In the genomic region with DNA sequence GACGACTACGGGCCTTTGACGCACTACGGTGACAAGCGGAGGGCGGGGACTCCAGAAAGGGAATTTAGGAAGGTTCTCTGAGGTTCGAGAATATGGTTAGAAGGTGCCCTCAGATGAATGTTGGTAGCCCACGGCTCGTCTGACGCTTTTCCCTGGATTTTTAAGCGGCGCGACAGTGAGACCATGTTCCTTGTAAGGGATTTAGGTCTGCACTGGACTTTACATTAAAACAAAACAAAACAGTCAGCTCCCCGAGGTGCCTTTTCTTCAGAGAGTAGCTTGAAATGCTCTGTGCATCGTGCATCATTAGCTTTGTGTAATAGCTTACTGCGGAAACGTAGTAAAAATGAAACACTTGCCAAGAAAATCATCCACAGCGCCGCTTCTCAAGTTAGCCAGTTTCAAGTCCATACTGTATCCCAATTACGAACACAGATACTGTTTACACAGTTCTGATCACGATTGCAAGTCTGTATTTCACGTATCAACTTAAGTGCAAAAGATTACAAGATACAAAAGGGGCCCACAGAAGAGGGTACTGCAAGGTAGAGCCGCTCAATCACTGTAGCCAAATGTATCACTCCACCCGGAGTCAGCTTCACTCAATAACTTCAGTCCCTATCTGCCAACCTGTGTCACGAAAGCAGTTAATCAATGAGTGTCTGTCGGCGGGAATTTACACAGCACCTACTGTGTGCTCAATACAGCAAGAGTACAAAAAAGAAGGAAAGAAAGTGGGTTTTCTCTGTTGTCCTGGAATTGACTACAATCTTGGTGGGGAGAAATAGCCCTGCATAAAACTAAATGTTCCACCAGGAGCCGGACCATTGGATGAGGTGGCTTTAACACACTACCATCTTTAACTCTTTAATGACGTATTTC, we compare ENCODE assay signal across 8 cellular contexts. TPM values are rescaled to one million over a fixed set of nuclear protein-coding genes. Genes with fewer than 3 reads are reported as not detected.
A peak's percentile ranks its signal among the peaks of the same experiment; 100 is the strongest.
DNase-seq lines count a peak whose midpoint lies in the region; ATAC-seq, FAIRE-seq and TF ChIP-seq lines count a peak whose summit lies in the region.

No MANE protein-coding gene starts in this region.

- H3K27me3 ChIP-seq in left ventricle myocardium inferior (ENCODE audit: low read depth), result no peaks in the 10 kb centered on the region

- FAIRE-seq in A204.1 (lab: Jason Lieb, UNC), result peak; percentile 79

- ATAC-seq in GM18505 (IDR thresholded peaks at IDR 0.05; ENCODE audit: unreplicated experiment) (peak; percentile 12), HG03108 (IDR thresholded peaks at IDR 0.05; ENCODE audit: unreplicated experiment) (peak; percentile 64), WTC11 (no peak)

- H3K27ac ChIP-seq in left ventricle myocardium inferior (replicated peaks), result peak overlapping the region; percentile 90

- H3K27me3 Mint-ChIP-seq in WTC11 (ENCODE audit: low read depth), result peaks cover 35% of the 10 kb centered on the region

- peaks cover 9% of the 10 kb centered on the region for H3K4me1 ChIP-seq in left ventricle myocardium inferior

- peak; percentile 14 for TF ChIP-seq POLR2A in GM18505 (IDR thresholded peaks at IDR 0.05; ENCODE audit: borderline replicate concordance, extremely low read depth, insufficient read depth, insufficient read length)

- POLR2A ChIA-PET in WTC11 (lab: Charles Lee), result interaction anchor here (0.9 kb wide), 1 partner anchor 185 kb away, joined by 3 read pairs; a partner anchor contains a TSS

- H3K4me3 Mint-ChIP-seq in WTC11, result peak overlapping the region; percentile 80

- peak overlapping the region; percentile 86 for H3K27ac Mint-ChIP-seq in WTC11

- no peaks in the 10 kb centered on the region for H3K9me3 Mint-ChIP-seq in WTC11

- H3K4me1 Mint-ChIP-seq in WTC11, result peaks cover 20% of the 10 kb centered on the region

- H3K36me3 Mint-ChIP-seq in WTC11, result no peaks in the 10 kb centered on the region

- no peaks in the 10 kb centered on the region for H3K36me3 ChIP-seq in left ventricle myocardium inferior

- no peaks in the 10 kb centered on the region for H3K9me3 ChIP-seq in left ventricle myocardium inferior (replicated peaks)

- intact Hi-C loops in left ventricle myocardium inferior (cut with micrococcal nuclease), result no loop called here

- CTCF ChIA-PET in WTC11 (lab: Charles Lee), result interaction anchor here (1.4 to 2.3 kb wide), 3 partner anchors 88 to 122 kb away, joined by 5 to 15 read pairs (median 9); no protein-coding TSS in a partner anchor

- H3K4me3 ChIP-seq in left ventricle myocardium inferior (peak overlapping the region; percentile 81), skeletal muscle cell (ENCODE audit: low read depth, low read length) (peak overlapping the region; percentile 67)

- TF ChIP-seq CTCF in WTC11 (IDR thresholded peaks at IDR 0.05) (no peak), left ventricle myocardium inferior (IDR thresholded peaks at IDR 0.05; ENCODE audit: borderline replicate concordance) (no peak)

- no peak for DNase-seq in WTC11 (ENCODE audit: low spot score)
- DNase-seq in left ventricle myocardium inferior, result no peak
- DNase-seq in skeletal muscle cell (ENCODE audit: low read depth), result no peak
- DNase-seq in kidney glomerular epithelial cell (lab: John Stamatoyannopoulos, UW), result no peak
- DNase-seq in activated CD4-positive, alpha-beta T cell treated with anti-CD3 and anti-CD28 coated beads for 1 hour, result no peak

TF ChIP-seq in WTC11, 78 proteins besides CTCF, POLR2A, EP300 and RAD21:
- TF ChIP-seq, protein P1, sequence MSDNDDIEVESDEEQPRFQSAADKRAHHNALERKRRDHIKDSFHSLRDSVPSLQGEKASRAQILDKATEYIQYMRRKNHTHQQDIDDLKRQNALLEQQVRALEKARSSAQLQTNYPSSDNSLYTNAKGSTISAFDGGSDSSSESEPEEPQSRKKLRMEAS (CRISPR knock-in tag; IDR thresholded peaks at IDR 0.05), result 0 out of 2 replicates have a peak, but pooled peaks have one; percentile 9
- TF ChIP-seq, protein P2, sequence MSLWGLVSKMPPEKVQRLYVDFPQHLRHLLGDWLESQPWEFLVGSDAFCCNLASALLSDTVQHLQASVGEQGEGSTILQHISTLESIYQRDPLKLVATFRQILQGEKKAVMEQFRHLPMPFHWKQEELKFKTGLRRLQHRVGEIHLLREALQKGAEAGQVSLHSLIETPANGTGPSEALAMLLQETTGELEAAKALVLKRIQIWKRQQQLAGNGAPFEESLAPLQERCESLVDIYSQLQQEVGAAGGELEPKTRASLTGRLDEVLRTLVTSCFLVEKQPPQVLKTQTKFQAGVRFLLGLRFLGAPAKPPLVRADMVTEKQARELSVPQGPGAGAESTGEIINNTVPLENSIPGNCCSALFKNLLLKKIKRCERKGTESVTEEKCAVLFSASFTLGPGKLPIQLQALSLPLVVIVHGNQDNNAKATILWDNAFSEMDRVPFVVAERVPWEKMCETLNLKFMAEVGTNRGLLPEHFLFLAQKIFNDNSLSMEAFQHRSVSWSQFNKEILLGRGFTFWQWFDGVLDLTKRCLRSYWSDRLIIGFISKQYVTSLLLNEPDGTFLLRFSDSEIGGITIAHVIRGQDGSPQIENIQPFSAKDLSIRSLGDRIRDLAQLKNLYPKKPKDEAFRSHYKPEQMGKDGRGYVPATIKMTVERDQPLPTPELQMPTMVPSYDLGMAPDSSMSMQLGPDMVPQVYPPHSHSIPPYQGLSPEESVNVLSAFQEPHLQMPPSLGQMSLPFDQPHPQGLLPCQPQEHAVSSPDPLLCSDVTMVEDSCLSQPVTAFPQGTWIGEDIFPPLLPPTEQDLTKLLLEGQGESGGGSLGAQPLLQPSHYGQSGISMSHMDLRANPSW (CRISPR knock-in tag; conservative IDR thresholded peaks at IDR 0.05; ENCODE audit: low read depth), result no peak

RNA-seq across cellular contexts. Expression of a gene that starts 0.5 kb away (rescaled TPM):
- total RNA-seq in WTC11 (2021) (13.0 to 15.0 TPM (median 13.6 TPM) in 3 replicates), left ventricle myocardium inferior (3.7 TPM)

RNA-seq across cellular contexts. Expression of a gene that starts 32.4 kb away (rescaled TPM):
- total RNA-seq in WTC11 (2021), result 39.3 to 43.3 TPM (median 43.0 TPM) in 3 replicates
- total RNA-seq in left ventricle myocardium inferior, result 61.2 TPM

RNA-seq across cellular contexts. Expression of a gene that starts 41.5 kb away (rescaled TPM):
- total RNA-seq in WTC11 (2021), result 24.2 to 25.8 TPM (median 25.5 TPM) in 3 replicates
- total RNA-seq in left ventricle myocardium inferior, result 15.2 TPM
